In genomic region chr7:18019562-18019961, GRCh38 we compare ENCODE assay signal across 10 cellular contexts. TPM values are rescaled to one million over a fixed set of nuclear protein-coding genes. Genes with fewer than 3 reads are reported as not detected.
DNase-seq lines count a peak whose midpoint lies in the region; ATAC-seq, FAIRE-seq and TF ChIP-seq lines count a peak whose summit lies in the region.
"Had no signal": no experiment of that assay in that cellular context is flagged by ENCODE, and none has a peak within 500 bp of the region (broad histone marks: within the 10 kb centered on the region; RNA-seq: fewer than 3 reads in every experiment).

No MANE protein-coding gene starts in this region.

- H3K36me3 Mint-ChIP-seq in natural killer cell, result no peaks in the 10 kb centered on the region

- FAIRE-seq in HTR-8/SVneo (lab: Jason Lieb, UNC), result no peak
- FAIRE-seq: K562 had no signal

- peaks cover 2 to 3% of the 10 kb centered on the region in 2 donors for H3K9me3 Mint-ChIP-seq in natural killer cell

- ATAC-seq in left colon (peak; percentile 80), natural killer cell (no peak), HG02870 (IDR thresholded peaks at IDR 0.05; ENCODE audit: unreplicated experiment) (no peak)
- ATAC-seq: K562 had no signal

- in situ Hi-C loops in ACHN (cut with HindIII; ENCODE audit: low pct_ligation_motif_present, low pct_unique_long_range_greater_than_20kb, low sequenced_read_pairs), result no loop called here

- no peaks in the 10 kb centered on the region for H3K4me1 Mint-ChIP-seq in natural killer cell

- H3K27me3 Mint-ChIP-seq in natural killer cell (ENCODE audit: low read depth in 2 of 2), result peaks cover 8 to 11% of the 10 kb centered on the region in 2 donors

- H3K27ac Mint-ChIP-seq in natural killer cell, result no peak overlapping the region

- no peak overlapping the region for H3K4me3 ChIP-seq in choroid plexus epithelial cell (ENCODE audit: low read depth, low read length)
- H3K4me3 ChIP-seq: K562 had no signal

- DNase-seq in ACHN, result peak; percentile 41
- peak; percentile 26 for DNase-seq in HTR-8/SVneo (ENCODE audit: insufficient read length, low spot score)
- peak; percentile 40 for DNase-seq in choroid plexus epithelial cell (ENCODE audit: low read depth)
- no peak for DNase-seq in left colon
- no peak for DNase-seq in natural killer cell
- no peak for DNase-seq in activated gamma-delta T cell (lab: John Stamatoyannopoulos, UW)
- no peak for DNase-seq in NCI-H82 treated with DMSO at 0.1 percent for 48 hours (lab: John Stamatoyannopoulos, UW; ENCODE audit: unreplicated experiment)
- DNase-seq: stimulated activated naive CD4-positive, alpha-beta T cell had no signal

- intact Hi-C loops in left colon (cut with DNase I, micrococcal nuclease), result no loop called here
- intact Hi-C loops in natural killer cell (cut with micrococcal nuclease), result no loop called here

- no peak overlapping the region for H3K4me3 Mint-ChIP-seq in natural killer cell

- no peak for TF ChIP-seq CTCF in choroid plexus epithelial cell (conservative IDR thresholded peaks at IDR 0.05; ENCODE audit: low read depth, low read length)
- no peak for TF ChIP-seq CTCF in natural killer cell (IDR thresholded peaks at IDR 0.05)

RNA-seq across cellular contexts. Expression of gene PRPS1L1, which starts 8.1 kb away (rescaled TPM):
- total RNA-seq in left colon (not detected), natural killer cell (not detected)
- total RNA-seq: K562 had no signal

Comparison
In these comparisons a context has a peak if more than half of its experiments do, and no peak if none do; other contexts are left out.
1. DNase-seq: peak in ACHN (single experiment), HTR-8/SVneo (single experiment) and choroid plexus epithelial cell (single experiment); none in left colon (0 of 2), natural killer cell (single experiment), activated gamma-delta T cell (single experiment) and NCI-H82 treated with DMSO at 0.1 percent for 48 hours (single experiment).